ENCODE assay signal across 1 cellular context in genomic region chr3:111392911-111393351, GRCh38.
TF ChIP-seq lines count a peak whose summit lies in the region.

No MANE protein-coding gene starts in this region.

TF ChIP-seq in GM23338, 12 proteins besides CTCF, POLR2A, EP300 and RAD21 (continued from another document):
- TF ChIP-seq ZNF462 (CRISPR knock-in tag; IDR thresholded peaks at IDR 0.05) = no peak
- TF ChIP-seq REST (IDR thresholded peaks at IDR 0.05; ENCODE audit: unreplicated experiment) = no peak
- no peak for TF ChIP-seq JUNB (IDR thresholded peaks at IDR 0.05; ENCODE audit: unreplicated experiment)
- no peak for TF ChIP-seq NANOG (IDR thresholded peaks at IDR 0.05; ENCODE audit: borderline replicate concordance)
- TF ChIP-seq EZH2 (IDR thresholded peaks at IDR 0.05; ENCODE audit: low read depth, unreplicated experiment) = no peak
- no peak for TF ChIP-seq EZH2phosphoT487 (IDR thresholded peaks at IDR 0.05; ENCODE audit: unreplicated experiment)
